20 cellular contexts compared by ENCODE assay signal in genomic region chr5:98517967-98518366, GRCh38.
"Had no signal": no experiment of that assay in that cellular context is flagged by ENCODE, and none has a peak within 500 bp of the region (broad histone marks: within the 10 kb centered on the region; RNA-seq: fewer than 3 reads in every experiment).

No MANE protein-coding gene starts in this region.

- H3K27ac Mint-ChIP-seq: activated CD4-positive, alpha-beta memory T cell treated with anti-CD3 and anti-CD28 coated beads for 36 hours; activated naive CD8-positive, alpha-beta T cell treated with anti-CD3 and anti-CD28 coated beads, Interleukin-2, amount 10 ng/mL, durations not matched to agents 7 days and 5 days; nephron progenitor cell; T-helper 17 cell had no signal

- DNase-seq: activated CD4-positive, alpha-beta memory T cell treated with anti-CD3 and anti-CD28 coated beads for 36 hours; activated CD4-positive, alpha-beta T cell treated with anti-CD3 and anti-CD28 coated beads for 48 hours; activated CD4-positive, CD25-positive, alpha-beta regulatory T cell; activated naive CD4-positive, alpha-beta T cell treated with Interleukin-2 at 50 U/mL for 16 hours; activated naive CD8-positive, alpha-beta T cell treated with anti-CD3 and anti-CD28 coated beads, Interleukin-2, amount 10 ng/mL, durations not matched to agents 7 days and 5 days; activated T-cell treated with anti-CD3 and anti-CD28 coated beads, Interleukin-2, amount 50 U/mL, for 48 hours; amniotic stem cell; gastrocnemius medialis; heart left ventricle; lower lobe of right lung; nephron progenitor cell; stimulated activated CD4-positive, alpha-beta T cell treated with anti-CD3 and anti-CD28 coated beads, Interleukin-4, amount 100 ng/mL, for 24 hours; T-helper 17 cell; upper lobe of right lung had no signal

- ATAC-seq: gastrocnemius medialis, heart left ventricle, left lobe of liver, lower lobe of right lung, T-helper 17 cell, upper lobe of right lung had no signal

- H3K4me1 Mint-ChIP-seq: activated naive CD8-positive, alpha-beta T cell treated with anti-CD3 and anti-CD28 coated beads, Interleukin-2, amount 10 ng/mL, durations not matched to agents 7 days and 5 days; T-helper 17 cell had no signal

- H3K9me3 Mint-ChIP-seq: activated CD4-positive, alpha-beta memory T cell treated with anti-CD3 and anti-CD28 coated beads for 36 hours; activated naive CD8-positive, alpha-beta T cell treated with anti-CD3 and anti-CD28 coated beads, Interleukin-2, amount 10 ng/mL, durations not matched to agents 7 days and 5 days; nephron progenitor cell had no signal

- H3K4me3 ChIP-seq: breast epithelium, coronary artery, esophagus muscularis mucosa, gastrocnemius medialis, heart left ventricle, lower lobe of right lung, prostate gland, thoracic aorta, upper lobe of right lung had no signal

- H3K4me3 Mint-ChIP-seq: activated CD4-positive, alpha-beta memory T cell treated with anti-CD3 and anti-CD28 coated beads for 36 hours; activated naive CD8-positive, alpha-beta T cell treated with anti-CD3 and anti-CD28 coated beads, Interleukin-2, amount 10 ng/mL, durations not matched to agents 7 days and 5 days; nephron progenitor cell; T-helper 17 cell had no signal

- H3K36me3 ChIP-seq: breast epithelium, esophagus muscularis mucosa, gastrocnemius medialis, heart left ventricle, lower lobe of right lung, prostate gland, thoracic aorta, upper lobe of right lung had no signal

- H3K36me3 Mint-ChIP-seq: activated CD4-positive, alpha-beta memory T cell treated with anti-CD3 and anti-CD28 coated beads for 36 hours; activated naive CD8-positive, alpha-beta T cell treated with anti-CD3 and anti-CD28 coated beads, Interleukin-2, amount 10 ng/mL, durations not matched to agents 7 days and 5 days had no signal

- H3K27me3 Mint-ChIP-seq: activated CD4-positive, alpha-beta memory T cell treated with anti-CD3 and anti-CD28 coated beads for 36 hours had no signal

- H3K27ac ChIP-seq: breast epithelium, coronary artery, esophagus muscularis mucosa, gastrocnemius medialis, heart left ventricle, lower lobe of right lung, prostate gland, thoracic aorta, upper lobe of right lung had no signal

- H3K27me3 ChIP-seq: breast epithelium, esophagus muscularis mucosa, gastrocnemius medialis, heart left ventricle, upper lobe of right lung had no signal

- H3K4me1 ChIP-seq: breast epithelium, esophagus muscularis mucosa, gastrocnemius medialis, heart left ventricle, lower lobe of right lung, prostate gland, upper lobe of right lung had no signal

- H3K9me3 ChIP-seq: breast epithelium, esophagus muscularis mucosa, gastrocnemius medialis, heart left ventricle, lower lobe of right lung, prostate gland, thoracic aorta, upper lobe of right lung had no signal
